In the genomic region with DNA sequence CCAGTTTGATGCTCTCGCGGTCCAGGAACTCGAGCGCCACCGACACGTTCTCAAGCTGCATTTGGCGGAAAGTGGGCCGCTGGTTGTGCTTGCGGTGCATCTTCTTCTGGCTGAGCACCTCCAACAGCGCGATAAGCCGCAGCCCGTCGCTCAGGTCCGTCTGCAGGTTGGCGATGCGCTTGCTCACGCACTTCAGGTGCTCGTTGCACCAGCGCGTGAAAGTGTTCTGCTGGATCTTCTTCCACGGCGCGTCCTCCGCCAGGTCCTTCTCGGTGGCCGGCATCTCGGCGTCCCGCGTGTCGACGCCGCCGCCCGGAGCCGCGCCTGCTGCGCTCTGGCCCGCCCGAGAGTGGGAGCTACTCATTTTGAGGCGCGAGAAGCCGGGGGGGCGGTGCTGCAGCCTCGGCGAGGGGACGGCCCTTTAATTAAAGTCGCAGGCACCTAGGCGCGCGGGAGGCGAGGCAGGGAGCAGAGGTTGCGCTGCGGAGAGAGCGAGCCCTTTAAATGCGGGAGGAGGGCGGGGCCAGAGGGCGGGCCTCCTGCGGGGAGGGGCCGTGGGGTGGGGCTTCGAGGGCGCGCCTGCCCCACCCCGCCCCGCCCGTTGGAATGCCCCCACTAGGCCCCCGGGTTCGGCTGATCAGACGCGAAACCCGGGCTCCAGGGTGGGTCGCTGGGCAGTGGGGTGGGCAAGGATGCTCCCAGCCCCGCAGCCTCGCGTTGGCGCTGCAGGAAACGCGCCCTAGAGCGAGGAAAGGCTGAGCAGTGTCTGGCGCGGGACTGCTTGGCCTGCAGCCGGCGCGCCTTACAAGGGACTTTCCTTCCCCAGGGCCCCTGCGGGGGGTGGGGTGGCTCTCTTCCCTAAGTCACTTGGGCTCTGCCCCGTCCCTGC, we compare ENCODE assay signal across 8 cellular contexts. TPM values are rescaled to one million over a fixed set of nuclear protein-coding genes. Genes with fewer than 3 reads are reported as not detected.
DNase-seq lines count a peak whose midpoint lies in the region; ATAC-seq and TF ChIP-seq lines count a peak whose summit lies in the region.

No MANE protein-coding gene starts in this region.

- H2AFZ ChIP-seq in OCI-LY7 (ENCODE audit: low read length) = no peak overlapping the region

- H3K4me1 ChIP-seq in Caco-2 (peaks cover 22% of the 10 kb centered on the region), OCI-LY7 (ENCODE audit: insufficient read depth, low read length, poor library complexity, severe bottlenecking) (peaks cover 36% of the 10 kb centered on the region)

- BruUV-seq in Caco-2 (replicated peaks; lab: Mats Ljungman, UMichigan) (no TSS peak), OCI-LY7 (replicated peaks; lab: Mats Ljungman, UMichigan) (no TSS peak)

- 0 out of 2 replicates have a peak, but pooled peaks cover 3% of the 10 kb centered on the region for H4K20me1 ChIP-seq in OCI-LY7 (ENCODE audit: insufficient read depth, low read length)

- H3K36me3 ChIP-seq in Caco-2 (ENCODE audit: control insufficient read depth, insufficient read depth, low read length) (no peaks in the 10 kb centered on the region; the same call in 1 of the 2 replicates), OCI-LY7 (ENCODE audit: insufficient read depth, low read length) (peaks cover 8% of the 10 kb centered on the region; the same call in 1 of the 2 replicates)

- H3K9me3 Mint-ChIP-seq in Caco-2 (ENCODE audit: unreplicated experiment) = no peaks in the 10 kb centered on the region

- H3K4me2 ChIP-seq in OCI-LY7 (ENCODE audit: low read length) = peak overlapping the region; percentile 98

- POLR2A ChIA-PET in Caco-2 (lab: Charles Lee) = interaction anchor here (0.6 to 1.0 kb wide), 7 partner anchors 8 to 580 kb away, joined by 3 to 10 read pairs (median 4); partner anchors contain the start of genes EMD, IDH3G, RPL10 and SLC10A3
- POLR2A ChIA-PET in OCI-LY7 (lab: Charles Lee) = interaction anchor here (0.7 kb wide), 1 partner anchor 64 kb away, joined by 4 read pairs; no protein-coding TSS in a partner anchor

- peak overlapping the region; percentile 83 for H3K4me3 Mint-ChIP-seq in Caco-2 (ENCODE audit: unreplicated experiment)

- no peaks in the 10 kb centered on the region for H3K27me3 ChIP-seq in Caco-2 (replicated peaks; ENCODE audit: control insufficient read depth, insufficient read depth, low read length)

- H3K4me3 ChIP-seq in Caco-2 (ENCODE audit: low read depth, low read length) = peak overlapping the region; percentile 98
- peak overlapping the region; percentile 74 for H3K4me3 ChIP-seq in OCI-LY7 (ENCODE audit: low read depth, low read length, poor library complexity, severe bottlenecking)

- H3K4me1 Mint-ChIP-seq in Caco-2 (ENCODE audit: low read depth, unreplicated experiment) = no peaks in the 10 kb centered on the region

- peaks cover 16% of the 10 kb centered on the region; the same call in 1 of the 2 replicates for H3K79me2 ChIP-seq in OCI-LY7 (ENCODE audit: insufficient read depth, low read depth, low read length)

- DNase-seq in Caco-2 (peak; percentile 92 to 93), HuH-7.5 (ENCODE audit: low spot score) (peak; percentile 75), OCI-LY7 (ENCODE audit: low spot score) (peak; percentile 93), myocyte (ENCODE audit: low read depth) (peak; percentile 94)
- DNase-seq in activated T-cell treated with anti-CD3 and anti-CD28 coated beads, Interleukin-2, amount 50 U/mL, for 1 hour = peak; percentile 89
- DNase-seq in stimulated activated CD8-positive, alpha-beta memory T cell treated with anti-CD3 and anti-CD28 coated beads, Interleukin-7, amount 100 ng/mL, for 24 hours (ENCODE audit: low read depth) = peak; percentile 76

- H3K27me3 Mint-ChIP-seq in Caco-2 (ENCODE audit: insufficient read depth, unreplicated experiment) = no peaks in the 10 kb centered on the region

- H3K9me2 ChIP-seq in OCI-LY7 (ENCODE audit: insufficient read depth, low read length) = no peaks in the 10 kb centered on the region

- ATAC-seq in GM21515 (IDR thresholded peaks at IDR 0.05; ENCODE audit: unreplicated experiment) = peak; percentile 55
- ATAC-seq in esophagus mucosa = peak; percentile 66

- no peak overlapping the region for H3K27ac ChIP-seq in OCI-LY7 (ENCODE audit: low read depth, low read length, poor library complexity, severe bottlenecking)

- CTCF ChIA-PET in Caco-2 (lab: Charles Lee) (interaction anchor here (0.6 kb wide), 1 partner anchor 40 kb away, joined by 5 read pairs; no protein-coding TSS in a partner anchor), OCI-LY7 (lab: Charles Lee; ENCODE audit: unreplicated experiment) (no interaction called here)

- H3K36me3 Mint-ChIP-seq in Caco-2 (ENCODE audit: insufficient read depth, unreplicated experiment) = peaks cover 48% of the 10 kb centered on the region

- H3K9me3 ChIP-seq in Caco-2 (no peaks in the 10 kb centered on the region), OCI-LY7 (ENCODE audit: low read length) (no peaks in the 10 kb centered on the region)

- TF ChIP-seq CTCF in Caco-2 (IDR thresholded peaks at IDR 0.05; ENCODE audit: insufficient read depth in 1 of 2, low read depth in 1 of 2, low read length in 1 of 2, severe bottlenecking in 1 of 2, unreplicated experiment in 1 of 2) = no peak
- no peak for TF ChIP-seq CTCF in OCI-LY7 (conservative IDR thresholded peaks at IDR 0.05; ENCODE audit: low read length)

- intact Hi-C loops in Caco-2 (cut with micrococcal nuclease; ENCODE audit: unreplicated experiment) (loop anchor here (5.0 to 10.0 kb wide), 2 partner anchors 396 to 579 kb away; partner anchors contain the start of genes HCFC1, IDH3G, SSR4 and TMEM187), OCI-LY7 (cut with micrococcal nuclease; ENCODE audit: unreplicated experiment) (loop anchor here (10.0 kb wide), 1 partner anchor 446 kb away; the partner anchor contains the start of gene ARHGAP4)

- peak overlapping the region; percentile 61 for H3K27ac Mint-ChIP-seq in Caco-2 (ENCODE audit: unreplicated experiment)

RNA-seq across cellular contexts. Expression of gene FLNA, which starts 3.3 kb away (rescaled TPM):
- total RNA-seq in Caco-2 (2022) (546 and 634 TPM in 2 replicates), OCI-LY7 (2022) (96.9 and 97.7 TPM in 2 replicates), esophagus mucosa (417 TPM), myocyte (410 and 518 TPM in 2 replicates)
- total RNA-seq in OCI-LY7 (2014; rRNA removed; shearing (Covaris generic)) = 78.8 and 91.2 TPM in 2 replicates
- 1,833 TPM for polyA plus RNA-seq in myocyte (2012)

RNA-seq across cellular contexts. Expression of gene EMD, which starts 8.0 kb away (rescaled TPM):
- 67.2 and 70.1 TPM in 2 replicates for total RNA-seq in Caco-2 (2022)
- total RNA-seq in OCI-LY7 (2014; rRNA removed; shearing (Covaris generic)) = 25.3 and 35.4 TPM in 2 replicates
- total RNA-seq in OCI-LY7 (2022) = 64.1 and 64.6 TPM in 2 replicates
- total RNA-seq in esophagus mucosa = 49.3 TPM
- total RNA-seq in myocyte = 43.2 and 53.2 TPM in 2 replicates
- polyA plus RNA-seq in myocyte (2012) = 70.4 TPM

RNA-seq across cellular contexts. Expression of gene RPL10, which starts 27.1 kb away (rescaled TPM):
- 2,081 and 2,086 TPM in 2 replicates for total RNA-seq in Caco-2 (2022)
- 4,261 and 4,291 TPM in 2 replicates for total RNA-seq in OCI-LY7 (2014; rRNA removed; shearing (Covaris generic))
- 2,447 and 2,466 TPM in 2 replicates for total RNA-seq in OCI-LY7 (2022)
- 2,565 TPM for total RNA-seq in esophagus mucosa
- 2,503 and 3,937 TPM in 2 replicates for total RNA-seq in myocyte
- 2,274 TPM for polyA plus RNA-seq in myocyte (2012)

RNA-seq across cellular contexts. Expression of gene DNASE1L1, which starts 37.9 kb away (rescaled TPM):
- total RNA-seq in Caco-2 (2022) (8.8 and 9.7 TPM in 2 replicates), OCI-LY7 (2022) (21.5 and 30.1 TPM in 2 replicates), esophagus mucosa (22.8 TPM), myocyte (214 and 235 TPM in 2 replicates)
- 13.4 and 23.1 TPM in 2 replicates for total RNA-seq in OCI-LY7 (2014; rRNA removed; shearing (Covaris generic))
- 115 TPM for polyA plus RNA-seq in myocyte (2012)

RNA-seq across cellular contexts. Expression of gene TAFAZZIN, which starts 40.2 kb away (rescaled TPM):
- 30.2 and 34.0 TPM in 2 replicates for total RNA-seq in Caco-2 (2022)
- 74.2 and 94.5 TPM in 2 replicates for total RNA-seq in OCI-LY7 (2014; rRNA removed; shearing (Covaris generic))
- total RNA-seq in OCI-LY7 (2022) = 85.3 and 104 TPM in 2 replicates
- 18.1 TPM for total RNA-seq in esophagus mucosa
- total RNA-seq in myocyte = 36.1 and 41.3 TPM in 2 replicates
- 33.2 TPM for polyA plus RNA-seq in myocyte (2012)
